Comparison of ENCODE assay signal across 25 cellular contexts in genomic region chr2:158816797-158817196, GRCh38. TPM values are rescaled to one million over a fixed set of nuclear protein-coding genes. Genes with fewer than 3 reads are reported as not detected.
"Had no signal": no experiment of that assay in that cellular context is flagged by ENCODE, and none has a peak within 500 bp of the region (broad histone marks: within the 10 kb centered on the region; RNA-seq: fewer than 3 reads in every experiment).

No MANE protein-coding gene starts in this region.

- H3K27ac ChIP-seq: colonic mucosa, dorsolateral prefrontal cortex, left lung, prostate gland, testis, vagina had no signal

- H3K36me3 ChIP-seq: colonic mucosa, esophagus squamous epithelium, left lung, prostate gland, vagina had no signal

- H3K9me3 ChIP-seq: colonic mucosa, esophagus squamous epithelium, left lung, prostate gland, testis, vagina had no signal

- H3K27me3 ChIP-seq: colonic mucosa, esophagus squamous epithelium, left lung, testis, vagina had no signal

- H3K4me3 ChIP-seq: colonic mucosa, dorsolateral prefrontal cortex, esophagus squamous epithelium, left lung, lung, prostate gland, testis, vagina had no signal

- ATAC-seq: effector memory CD8-positive, alpha-beta T cell; left lung; naive thymus-derived CD8-positive, alpha-beta T cell; stimulated activated naive B cell treated with anti-CD40 and anti-IgM and Interleukin-4, amounts not matched to agents 10 μg/mL and 1 μg/mL and 100 μg/mL, for 72 hours had no signal

- H3K4me1 ChIP-seq: colonic mucosa, left lung, prostate gland, testis had no signal

- DNase-seq: activated B cell treated with CpG ODN at 0.5 μM for 24 hours; activated CD4-positive, alpha-beta memory T cell treated with anti-CD3 and anti-CD28 coated beads for 36 hours; activated CD4-positive, alpha-beta T cell treated with anti-CD3 and anti-CD28 coated beads for 4 hours; activated naive CD4-positive, alpha-beta T cell treated with Interleukin-2 at 50 U/mL for 16 hours; activated naive CD8-positive, alpha-beta T cell treated with anti-CD3 and anti-CD28 coated beads for 36 hours; activated T-cell treated with anti-CD3 and anti-CD28 coated beads, Interleukin-2, amount 50 U/mL, for 48 hours; colonic mucosa; dorsolateral prefrontal cortex; effector memory CD8-positive, alpha-beta T cell; esophagus squamous epithelium; foreskin fibroblast; immature natural killer cell; kidney glomerular epithelial cell; left lung; naive thymus-derived CD8-positive, alpha-beta T cell; stimulated activated CD4-positive, alpha-beta T cell treated with anti-CD3 and anti-CD28 coated beads, Interleukin-2, amount 100 ng/mL, for 48 hours; stimulated activated CD8-positive, alpha-beta memory T cell treated with anti-CD3 and anti-CD28 coated beads, Interleukin-4, amount 100 ng/mL, for 48 hours; stimulated activated naive B cell treated with anti-CD40 and anti-IgM and Interleukin-4, amounts not matched to agents 10 μg/mL and 1 μg/mL and 100 μg/mL, for 72 hours; T-helper 9 cell; testis had no signal

RNA-seq across cellular contexts. Expression of gene DAPL1, which starts 21.7 kb away (rescaled TPM):
- total RNA-seq: activated B cell treated with CpG ODN at 0.5 μM for 24 hours; activated CD4-positive, alpha-beta memory T cell treated with anti-CD3 and anti-CD28 coated beads for 36 hours; activated naive CD8-positive, alpha-beta T cell treated with anti-CD3 and anti-CD28 coated beads for 36 hours; astrocyte; left lung; lung; naive thymus-derived CD8-positive, alpha-beta T cell; osteocyte had no signal
- polyA plus RNA-seq: immature natural killer cell; naive thymus-derived CD8-positive, alpha-beta T cell had no signal
